21 cellular contexts compared by ENCODE assay signal in the genomic region with DNA sequence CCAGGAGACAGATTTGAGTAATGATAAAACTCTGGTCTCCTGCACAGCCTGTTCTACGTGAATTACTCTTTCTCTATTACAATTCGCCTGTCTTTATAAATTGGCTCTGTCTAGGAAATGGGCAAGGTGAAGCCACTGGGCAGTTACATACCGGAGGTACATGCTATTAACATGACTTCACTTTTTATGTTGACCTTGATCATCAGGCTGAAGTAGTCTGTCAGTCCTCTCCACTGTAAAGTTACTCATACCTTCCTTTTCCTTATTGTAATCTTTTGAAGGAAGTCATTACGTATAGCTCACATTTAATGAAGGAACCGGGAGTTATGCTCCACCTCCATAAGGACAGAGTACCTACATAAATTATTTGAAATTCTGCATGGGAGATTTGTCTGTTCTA. TPM values are rescaled to one million over a fixed set of nuclear protein-coding genes. Genes with fewer than 3 reads are reported as not detected.
DNase-seq lines count a peak whose midpoint lies in the region; ATAC-seq, FAIRE-seq and TF ChIP-seq lines count a peak whose summit lies in the region.
"Had no signal": no experiment of that assay in that cellular context is flagged by ENCODE, and none has a peak within 500 bp of the region (broad histone marks: within the 10 kb centered on the region; RNA-seq: fewer than 3 reads in every experiment).

No MANE protein-coding gene starts in this region.

- no peak overlapping the region for H3K4me3 Mint-ChIP-seq in T-helper 17 cell
- H3K4me3 Mint-ChIP-seq: CD4-positive, alpha-beta memory T cell had no signal

- H3K27ac Mint-ChIP-seq in T-helper 17 cell: peak overlapping the region; percentile 4

- no peak overlapping the region for H3K4me3 ChIP-seq in mucosa of descending colon
- no peak overlapping the region for H3K4me3 ChIP-seq in heart right ventricle
- H3K4me3 ChIP-seq: A549, BLaER1 had no signal

- no peaks in the 10 kb centered on the region for H3K27me3 ChIP-seq in heart right ventricle
- H3K27me3 ChIP-seq: BLaER1 had no signal

- no peak overlapping the region for H3K27ac ChIP-seq in heart right ventricle
- H3K27ac ChIP-seq: A549, BLaER1 had no signal

- 76 to 80% methylated on average over 5 of the region's 5 CpGs for WGBS in heart right ventricle, 2 donors

- peaks cover 2% of the 10 kb centered on the region for H3K4me1 Mint-ChIP-seq in T-helper 17 cell
- H3K4me1 Mint-ChIP-seq: CD4-positive, alpha-beta memory T cell had no signal

- no peak for FAIRE-seq in D721Med (lab: Jason Lieb, UNC)
- FAIRE-seq: A549 had no signal

- ATAC-seq in T-helper 17 cell: no peak
- peak; percentile 84 for ATAC-seq in esophagus mucosa
- ATAC-seq in mucosa of descending colon: peak; percentile 38
- no peak for ATAC-seq in Right ventricle myocardium superior (ENCODE audit: poor library complexity)
- ATAC-seq in heart right ventricle: no peak
- ATAC-seq: A549, Right ventricle myocardium inferior had no signal

- TF ChIP-seq CTCF in mucosa of descending colon (IDR thresholded peaks at IDR 0.05) (no peak), D721Med (IDR thresholded peaks at IDR 0.05; ENCODE audit: insufficient read depth, missing control alignments) (no peak), heart right ventricle (IDR thresholded peaks at IDR 0.05) (no peak)

- H3K9me3 ChIP-seq in T-helper 17 cell (ENCODE audit: control insufficient read depth, low read length, poor library complexity, severe bottlenecking) (no peaks in the 10 kb centered on the region), mucosa of descending colon (no peaks in the 10 kb centered on the region), heart right ventricle (no peaks in the 10 kb centered on the region)
- H3K9me3 ChIP-seq: A549, BLaER1 had no signal

- H3K36me3 ChIP-seq in mucosa of descending colon (ENCODE audit: low read depth): no peaks in the 10 kb centered on the region
- no peaks in the 10 kb centered on the region for H3K36me3 ChIP-seq in heart right ventricle

- intact Hi-C loops in mucosa of descending colon (cut with DNase I, micrococcal nuclease) (no loop called here), Right ventricle myocardium superior (cut with DNase I) (no loop called here), heart right ventricle (cut with DNase I) (no loop called here)

- no peaks in the 10 kb centered on the region for H3K27me3 Mint-ChIP-seq in T-helper 17 cell
- H3K27me3 Mint-ChIP-seq: CD4-positive, alpha-beta memory T cell had no signal

- H3K4me1 ChIP-seq in mucosa of descending colon (ENCODE audit: low read depth): no peaks in the 10 kb centered on the region
- no peaks in the 10 kb centered on the region for H3K4me1 ChIP-seq in heart right ventricle
- H3K4me1 ChIP-seq: A549, BLaER1 had no signal

- no peaks in the 10 kb centered on the region for H3K36me3 Mint-ChIP-seq in T-helper 17 cell (ENCODE audit: low read depth)
- H3K36me3 Mint-ChIP-seq: CD4-positive, alpha-beta memory T cell had no signal

- DNase-seq in HPDE6-E6E7 (ENCODE audit: extremely low spot score) (peak; percentile 36), T-helper 17 cell (no peak), mucosa of descending colon (no peak), Right ventricle myocardium superior (no peak), D721Med (ENCODE audit: insufficient read length, low spot score) (no peak), heart right ventricle (no peak), D341Med (ENCODE audit: low spot score) (no peak)
- DNase-seq: Calu3; CD4-positive, alpha-beta memory T cell; DMS79 treated with DMSO at 0.1 percent for 48 hours; NCI-H1417; NCI-H1930; NCI-H345; NCI-H526 had no signal

RNA-seq across cellular contexts. Expression of a gene that starts 19.9 kb away (rescaled TPM):
- total RNA-seq in T-helper 17 cell (1 to 10 TPM in 1 of 2 donors, under 1 TPM in 1; 0.52 to 3.1 TPM), esophagus mucosa (0.88 TPM), mucosa of descending colon (1 to 10 TPM in 1 of 3 donors, under 1 TPM in 2; 0.75 to 1.7 (median 0.84) TPM), Right ventricle myocardium superior (2.0 TPM), heart right ventricle (1 to 10 TPM in 7 of 10 donors, under 1 TPM in 3; 0.57 to 2.8 (median 1.2) TPM)
- 1 to 10 TPM in 1 of 2 donors, under 1 TPM in 1; 0.51 to 1.8 TPM for polyA plus RNA-seq in heart right ventricle

RNA-seq across cellular contexts. Expression of a gene that starts 57.6 kb away (rescaled TPM):
- total RNA-seq in T-helper 17 cell (not detected), esophagus mucosa (0.32 TPM), mucosa of descending colon (not detected), Right ventricle myocardium superior (not detected), heart right ventricle (not detected)
- polyA plus RNA-seq in heart right ventricle: not detected
- total RNA-seq: Calu3; CD4-positive, alpha-beta memory T cell; H4; HT1080; M059J; Right ventricle myocardium inferior had no signal
- polyA plus RNA-seq: CD4-positive, alpha-beta memory T cell had no signal

Comparison
In these comparisons a context has a peak if more than half of its experiments do, and no peak if none do; other contexts are left out.
1. ATAC-seq: peak in esophagus mucosa (single experiment) and mucosa of descending colon (single experiment); none in T-helper 17 cell (single experiment), Right ventricle myocardium superior (single experiment) and heart right ventricle (0 of 8).